ENCODE assay signal across 1 cellular context in the genomic region with DNA sequence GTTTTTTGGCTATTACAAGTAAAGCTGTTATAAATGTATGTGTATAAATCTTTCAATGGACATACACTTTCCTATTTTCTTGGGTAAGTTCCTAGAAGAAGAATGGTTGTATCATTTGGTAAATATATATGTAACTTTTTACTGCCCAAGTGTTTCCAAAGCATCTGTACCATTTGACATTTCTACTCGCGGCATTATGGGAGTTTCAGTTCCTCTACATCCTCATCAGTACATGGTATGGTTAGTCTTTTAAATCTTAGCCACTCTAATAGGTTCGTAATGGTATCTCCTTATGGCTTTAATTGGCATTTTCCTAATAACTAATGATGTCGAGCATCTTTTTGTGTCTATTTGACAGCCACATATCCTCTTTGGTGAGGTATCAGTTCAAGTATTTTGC.
TF ChIP-seq lines count a peak whose summit lies in the region.

No MANE protein-coding gene starts in this region.

TF ChIP-seq in GM12878, 131 proteins besides CTCF, POLR2A, EP300 and RAD21 (continued from another document):
- TF ChIP-seq, protein P1, sequence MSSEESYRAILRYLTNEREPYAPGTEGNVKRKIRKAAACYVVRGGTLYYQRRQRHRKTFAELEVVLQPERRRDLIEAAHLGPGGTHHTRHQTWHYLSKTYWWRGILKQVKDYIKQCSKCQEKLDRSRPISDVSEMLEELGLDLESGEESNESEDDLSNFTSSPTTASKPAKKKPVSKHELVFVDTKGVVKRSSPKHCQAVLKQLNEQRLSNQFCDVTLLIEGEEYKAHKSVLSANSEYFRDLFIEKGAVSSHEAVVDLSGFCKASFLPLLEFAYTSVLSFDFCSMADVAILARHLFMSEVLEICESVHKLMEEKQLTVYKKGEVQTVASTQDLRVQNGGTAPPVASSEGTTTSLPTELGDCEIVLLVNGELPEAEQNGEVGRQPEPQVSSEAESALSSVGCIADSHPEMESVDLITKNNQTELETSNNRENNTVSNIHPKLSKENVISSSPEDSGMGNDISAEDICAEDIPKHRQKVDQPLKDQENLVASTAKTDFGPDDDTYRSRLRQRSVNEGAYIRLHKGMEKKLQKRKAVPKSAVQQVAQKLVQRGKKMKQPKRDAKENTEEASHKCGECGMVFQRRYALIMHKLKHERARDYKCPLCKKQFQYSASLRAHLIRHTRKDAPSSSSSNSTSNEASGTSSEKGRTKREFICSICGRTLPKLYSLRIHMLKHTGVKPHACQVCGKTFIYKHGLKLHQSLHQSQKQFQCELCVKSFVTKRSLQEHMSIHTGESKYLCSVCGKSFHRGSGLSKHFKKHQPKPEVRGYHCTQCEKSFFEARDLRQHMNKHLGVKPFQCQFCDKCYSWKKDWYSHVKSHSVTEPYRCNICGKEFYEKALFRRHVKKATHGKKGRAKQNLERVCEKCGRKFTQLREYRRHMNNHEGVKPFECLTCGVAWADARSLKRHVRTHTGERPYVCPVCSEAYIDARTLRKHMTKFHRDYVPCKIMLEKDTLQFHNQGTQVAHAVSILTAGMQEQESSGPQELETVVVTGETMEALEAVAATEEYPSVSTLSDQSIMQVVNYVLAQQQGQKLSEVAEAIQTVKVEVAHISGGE (CRISPR knock-in tag; IDR thresholded peaks at IDR 0.05), result no peak
